ENCODE assay signal across 26 cellular contexts in genomic region chr7:52961084-52961483, GRCh38.
"Had no signal": no experiment of that assay in that cellular context is flagged by ENCODE, and none has a peak within 500 bp of the region (broad histone marks: within the 10 kb centered on the region; RNA-seq: fewer than 3 reads in every experiment).

No MANE protein-coding gene starts in this region.

- DNase-seq: activated B cell treated with CpG ODN at 0.5 μM for 24 hours; activated CD4-positive, alpha-beta T cell treated with anti-CD3 and anti-CD28 coated beads for 1 hour; activated CD4-positive, alpha-beta T cell treated with anti-CD3 and anti-CD28 coated beads, Interleukin-2, amount 10 ng/mL, durations not matched to agents 24 days and 14 days; activated CD4-positive, alpha-beta T cell treated with anti-CD3 and anti-CD28 coated beads, Interleukin-2, amount 50 U/mL, for 48 hours; activated CD8-positive, alpha-beta memory T cell treated with anti-CD3 and anti-CD28 coated beads, Interleukin-2, amount 10 ng/mL, durations not matched to agents 7 days and 5 days; activated effector memory CD4-positive, alpha-beta T cell treated with anti-CD3 and anti-CD28 coated beads, Interleukin-2, amount 50 U/mL, for 16 hours; activated naive CD4-positive, alpha-beta T cell treated with Interleukin-2 at 50 U/mL for 16 hours; activated naive CD8-positive, alpha-beta T cell treated with anti-CD3 and anti-CD28 coated beads, Interleukin-2, amount 50 U/mL, for 24 hours; activated T-cell treated with anti-CD3 and anti-CD28 coated beads, Interleukin-2, amount 50 U/mL, for 24 hours; amygdala; NCI-H1092; NCI-H1417; NCI-H1694; NCI-H2029; NCI-H2107; NCI-H2171 treated with DMSO at 0.1 percent for 48 hours; NCI-H345; NCI-H510A; NCI-H526 treated with DMSO at 0.1 percent for 48 hours; NCI-H82; T-cell; T-helper 2 cell; T1000 had no signal

- ATAC-seq: activated CD8-positive, alpha-beta memory T cell treated with anti-CD3 and anti-CD28 coated beads, Interleukin-2, amount 10 ng/mL, durations not matched to agents 7 days and 5 days; activated naive CD4-positive, alpha-beta T cell treated with anti-CD3 and anti-CD28 coated beads, Interleukin-2, amount 50 U/mL, for 72 hours; activated naive CD8-positive, alpha-beta T cell treated with anti-CD3 and anti-CD28 coated beads, Interleukin-2, amount 50 U/mL, for 24 hours; T-cell had no signal

- H3K4me3 ChIP-seq: SK-N-MC had no signal

- H3K27ac ChIP-seq: KMS-11, SK-N-MC had no signal
